19 cellular contexts compared by ENCODE assay signal in genomic region chr9:133487331-133487725, GRCh38. TPM values are rescaled to one million over a fixed set of nuclear protein-coding genes. Genes with fewer than 3 reads are reported as not detected.
DNase-seq lines count a peak whose midpoint lies in the region; ATAC-seq, FAIRE-seq and TF ChIP-seq lines count a peak whose summit lies in the region.
"Had no signal": no experiment of that assay in that cellular context is flagged by ENCODE, and none has a peak within 500 bp of the region (broad histone marks: within the 10 kb centered on the region; RNA-seq: fewer than 3 reads in every experiment).

No MANE protein-coding gene starts in this region.

- H3K4me2 ChIP-seq in endothelial cell of umbilical vein (ENCODE audit: insufficient read depth, low read length), result no peak overlapping the region
- H3K4me2 ChIP-seq: A549 had no signal

- H3K27ac ChIP-seq in endothelial cell of umbilical vein (ENCODE audit: insufficient read depth, low read depth, low read length) (no peak overlapping the region), right lobe of liver (no peak overlapping the region)
- H3K27ac ChIP-seq: A549 had no signal

- H3K9me3 Mint-ChIP-seq in CD14-positive monocyte, result peaks cover 0 to 3% (median 0%) of the 10 kb centered on the region in 7 donors
- H3K9me3 Mint-ChIP-seq in activated T-cell treated with anti-CD3 and anti-CD28 coated beads, Interleukin-2, amount 50 U/mL, for 4 hours, result no peaks in the 10 kb centered on the region
- H3K9me3 Mint-ChIP-seq: H9, IgD-negative memory B cell had no signal

- intact Hi-C loops in CD14-positive monocyte (cut with micrococcal nuclease), result loop anchor here (2.0 to 10.0 kb wide), 3 partner anchors 81 to 463 kb away; no protein-coding TSS in a partner anchor
- intact Hi-C loops in endothelial cell of umbilical vein (cut with micrococcal nuclease), result loop anchor here (2.0 kb wide), 2 partner anchors 91 to 249 kb away; no protein-coding TSS in a partner anchor
- intact Hi-C loops in right lobe of liver (cut with DNase I), result loop anchor here (5.0 to 10.0 kb wide), 4 partner anchors 85 to 303 kb away; partner anchors contain the start of genes MED22 (in 1 of the 2) and RPL7A (in 1 of the 2)
- intact Hi-C loops in posterior vena cava (cut with DNase I), result loop anchor here (5.0 kb wide), 2 partner anchors 80 to 300 kb away; no protein-coding TSS in a partner anchor

- H2AFZ ChIP-seq in endothelial cell of umbilical vein (ENCODE audit: low read depth, low read length), result peak overlapping the region; percentile 80

- H3K27me3 ChIP-seq in endothelial cell of umbilical vein (ENCODE audit: control insufficient read depth in 2 of 2, insufficient read depth in 2 of 2, low read length in 2 of 2) (no peaks in the 10 kb centered on the region), right lobe of liver (no peaks in the 10 kb centered on the region)
- H3K27me3 ChIP-seq: BE2C had no signal

- CTCF ChIA-PET in endothelial cell of umbilical vein (lab: Charles Lee), result interaction anchor here (0.7 to 7.3 kb wide), 11 partner anchors 9 to 509 kb away, joined by 3 to 142 read pairs (median 6); partner anchors contain the start of genes GFI1B, SLC2A6, SURF1 and SURF2

- H3K9me1 ChIP-seq in endothelial cell of umbilical vein (replicated peaks; ENCODE audit: control insufficient read depth, extremely low read depth, insufficient read depth, low read length), result no peaks in the 10 kb centered on the region

- FAIRE-seq in endothelial cell of umbilical vein (lab: Jason Lieb, UNC), result no peak
- FAIRE-seq: A549, GM12891 had no signal

- ATAC-seq in right lobe of liver (no peak), GM21515 (IDR thresholded peaks at IDR 0.05; ENCODE audit: unreplicated experiment) (no peak)
- ATAC-seq in activated T-cell treated with anti-CD3 and anti-CD28 coated beads, Interleukin-2, amount 50 U/mL, for 4 hours, result no peak

- no peak overlapping the region for H3K9ac ChIP-seq in endothelial cell of umbilical vein (replicated peaks; ENCODE audit: extremely low read depth, insufficient read depth, low read length)

- no peaks in the 10 kb centered on the region for H3K4me1 ChIP-seq in endothelial cell of umbilical vein (ENCODE audit: control insufficient read depth, extremely low read depth, insufficient read depth, low read length)
- no peaks in the 10 kb centered on the region for H3K4me1 ChIP-seq in right lobe of liver

- no peak overlapping the region for H3K4me3 Mint-ChIP-seq in CD14-positive monocyte
- H3K4me3 Mint-ChIP-seq in activated T-cell treated with anti-CD3 and anti-CD28 coated beads, Interleukin-2, amount 50 U/mL, for 4 hours, result no peak overlapping the region
- H3K4me3 Mint-ChIP-seq: CD4-positive, alpha-beta memory T cell; H9 had no signal

- POLR2A ChIA-PET in endothelial cell of umbilical vein (lab: Charles Lee), result no interaction called here

- H3K27me3 Mint-ChIP-seq in CD14-positive monocyte (ENCODE audit: low read depth in 3 of 3), result peaks cover 12 to 22% (median 18%) of the 10 kb centered on the region in 3 donors
- H3K27me3 Mint-ChIP-seq in activated T-cell treated with anti-CD3 and anti-CD28 coated beads, Interleukin-2, amount 50 U/mL, for 4 hours (ENCODE audit: low read depth), result peaks cover 9% of the 10 kb centered on the region

- H3K79me2 ChIP-seq in endothelial cell of umbilical vein (ENCODE audit: control insufficient read depth, insufficient read depth, low read length), result no peaks in the 10 kb centered on the region

- TF ChIP-seq POLR2A in endothelial cell of umbilical vein (IDR thresholded peaks at IDR 0.05; ENCODE audit: low read depth, low read length), result no peak
- TF ChIP-seq POLR2A in right lobe of liver (IDR thresholded peaks at IDR 0.05), result no peak

- peaks cover 5% of the 10 kb centered on the region for H3K4me1 Mint-ChIP-seq in CD14-positive monocyte
- peaks cover 6% of the 10 kb centered on the region for H3K4me1 Mint-ChIP-seq in activated T-cell treated with anti-CD3 and anti-CD28 coated beads, Interleukin-2, amount 50 U/mL, for 4 hours (ENCODE audit: low read depth)

- dilution Hi-C loops in endothelial cell of umbilical vein (cut with MboI; ENCODE audit: extremely low pct_ligation_motif_present, low sequenced_read_pairs), result no loop called here

- no peaks in the 10 kb centered on the region for H3K36me3 ChIP-seq in endothelial cell of umbilical vein (ENCODE audit: control insufficient read depth in 2 of 2, extremely low read depth in 1 of 2, insufficient read depth in 2 of 2, low read length in 2 of 2)
- H3K36me3 ChIP-seq in right lobe of liver, result no peaks in the 10 kb centered on the region
- H3K36me3 ChIP-seq: BE2C had no signal

- H3K9me3 ChIP-seq in endothelial cell of umbilical vein (replicated peaks; ENCODE audit: control insufficient read depth, insufficient read depth, low read length), result no peaks in the 10 kb centered on the region
- no peaks in the 10 kb centered on the region for H3K9me3 ChIP-seq in right lobe of liver
- H3K9me3 ChIP-seq: A549, BE2C had no signal

- H4K20me1 ChIP-seq in endothelial cell of umbilical vein (replicated peaks; ENCODE audit: control insufficient read depth, extremely low read depth, insufficient read depth, low read length), result no peaks in the 10 kb centered on the region

- TF ChIP-seq CTCF in CD14-positive monocyte (IDR thresholded peaks at IDR 0.05), result no peak
- no peak for TF ChIP-seq CTCF in endothelial cell of umbilical vein (IDR thresholded peaks at IDR 0.05; ENCODE audit: extremely low read depth in 1 of 2, insufficient read depth in 1 of 2, low read depth in 1 of 2, low read length in 2 of 2)
- no peak for TF ChIP-seq CTCF in right lobe of liver (IDR thresholded peaks at IDR 0.05)

- DNase-seq in CD14-positive monocyte (ENCODE audit: low spot score) (peak; percentile 14), endothelial cell of umbilical vein (ENCODE audit: low read depth, low spot score) (no peak), right lobe of liver (peak in 2 of 3 donors; percentile 13 to 39), posterior vena cava (ENCODE audit: low spot score) (peak; percentile 70), CD1c-positive myeloid dendritic cell (ENCODE audit: extremely low spot score) (no peak)
- no peak for DNase-seq in activated effector memory CD4-positive, alpha-beta T cell treated with anti-CD3 and anti-CD28 coated beads, Interleukin-2, amount 50 U/mL, for 16 hours
- no peak for DNase-seq in activated T-cell treated with anti-CD3 and anti-CD28 coated beads, Interleukin-2, amount 50 U/mL, for 4 hours
- DNase-seq: CD4-positive, alpha-beta memory T cell; DMS79; GOT3; H9 had no signal

- H3K36me3 Mint-ChIP-seq in CD14-positive monocyte, result no peaks in the 10 kb centered on the region
- H3K36me3 Mint-ChIP-seq in activated T-cell treated with anti-CD3 and anti-CD28 coated beads, Interleukin-2, amount 50 U/mL, for 4 hours (ENCODE audit: insufficient read depth), result no peaks in the 10 kb centered on the region
- H3K36me3 Mint-ChIP-seq: CD4-positive, alpha-beta memory T cell; IgD-negative memory B cell had no signal

- 50% methylated on average over 2 of the region's 8 CpGs for WGBS in right lobe of liver (ENCODE audit: insufficient coverage, low coverage, low lambda C conversion rate, missing lambda C conversion rate)

- H3K4me3 ChIP-seq in endothelial cell of umbilical vein (replicated peaks in 1 of 3; ENCODE audit: insufficient read depth in 1 of 3, low read depth in 1 of 3, low read length in 3 of 3) (no peak overlapping the region), right lobe of liver (no peak overlapping the region)
- H3K4me3 ChIP-seq: A549 had no signal

- BruUV-seq in endothelial cell of umbilical vein (replicated peaks; lab: Mats Ljungman, UMichigan), result no TSS peak

- no peak overlapping the region for H3K27ac Mint-ChIP-seq in CD14-positive monocyte
- H3K27ac Mint-ChIP-seq: CD4-positive, alpha-beta memory T cell; H9 had no signal

RNA-seq across cellular contexts. Expression of gene SLC2A6, which starts 8.4 kb away (rescaled TPM):
- polyA plus RNA-seq in CD14-positive monocyte (10 to 100 TPM; 43.2 to 60.4 TPM), endothelial cell of umbilical vein (39.6 and 56.1 TPM in 2 replicates)
- total RNA-seq in endothelial cell of umbilical vein (35.7 and 39.0 TPM in 2 replicates), right lobe of liver (1 to 10 TPM in 5 of 6 experiments, under 1 TPM in 1; 0.88 to 6.8 (median 2.8) TPM), posterior vena cava (1 to 10 TPM; 3.2 to 4.0 TPM)
- 22.2 and 35.3 TPM in 2 replicates for polyA plus RNA-seq in endothelial cell of umbilical vein (2011; cell fraction: cytosol; rRNA removed)
- polyA plus RNA-seq in endothelial cell of umbilical vein (2011; cell fraction: nucleus; rRNA removed), result 30.6 and 37.6 TPM in 2 replicates
- polyA plus RNA-seq in endothelial cell of umbilical vein (2012), result 28.1 and 30.1 TPM in 2 replicates
- 28.7 and 32.0 TPM in 2 replicates for polyA minus RNA-seq in endothelial cell of umbilical vein
- 19.4 TPM for polyA minus RNA-seq in endothelial cell of umbilical vein (2011; cell fraction: cytosol; rRNA and poly(A)+ RNA removed)
- polyA minus RNA-seq in endothelial cell of umbilical vein (2011; cell fraction: nucleus; rRNA and poly(A)+ RNA removed), result 23.5 and 30.4 TPM in 2 replicates
- 1 to 10 TPM; 4.9 to 5.3 (median 5.2) TPM for total RNA-seq in activated T-cell treated with anti-CD3 and anti-CD28 coated beads, Interleukin-2, amount 50 U/mL, for 4 hours

RNA-seq across cellular contexts. Expression of gene CACFD1, which starts 27.6 kb away (rescaled TPM):
- 1 to 10 TPM; 5.0 to 5.1 TPM for polyA plus RNA-seq in CD14-positive monocyte
- total RNA-seq in endothelial cell of umbilical vein, result 9.7 and 9.8 TPM in 2 replicates
- polyA plus RNA-seq in endothelial cell of umbilical vein, result 11.5 and 14.0 TPM in 2 replicates
- 8.3 and 10.5 TPM in 2 replicates for polyA plus RNA-seq in endothelial cell of umbilical vein (2011; cell fraction: cytosol; rRNA removed)
- polyA plus RNA-seq in endothelial cell of umbilical vein (2011; cell fraction: nucleus; rRNA removed), result 12.6 and 12.9 TPM in 2 replicates
- polyA plus RNA-seq in endothelial cell of umbilical vein (2012), result 4.2 and 7.4 TPM in 2 replicates
- 15.5 and 23.6 TPM in 2 replicates for polyA minus RNA-seq in endothelial cell of umbilical vein
- 4.8 TPM for polyA minus RNA-seq in endothelial cell of umbilical vein (2011; cell fraction: cytosol; rRNA and poly(A)+ RNA removed)
- polyA minus RNA-seq in endothelial cell of umbilical vein (2011; cell fraction: nucleus; rRNA and poly(A)+ RNA removed), result 12.0 and 13.8 TPM in 2 replicates
- total RNA-seq in right lobe of liver, result 10 to 100 TPM; 23.5 to 39.8 (median 32.9) TPM
- total RNA-seq in posterior vena cava, result 10 to 100 TPM; 11.7 to 13.4 TPM
- 1 to 10 TPM in 1 of 3 donors, under 1 TPM in 2; 0.73 to 1.1 (median 0.86) TPM for total RNA-seq in activated T-cell treated with anti-CD3 and anti-CD28 coated beads, Interleukin-2, amount 50 U/mL, for 4 hours

RNA-seq across cellular contexts. Expression of gene MYMK, which starts 37.4 kb away (rescaled TPM):
- polyA plus RNA-seq in CD14-positive monocyte (not detected), endothelial cell of umbilical vein (not detected in 2 replicates)
- total RNA-seq in endothelial cell of umbilical vein (not detected in 2 replicates), right lobe of liver (not detected), posterior vena cava (not detected)
- polyA plus RNA-seq in endothelial cell of umbilical vein (2011; cell fraction: cytosol; rRNA removed), result not detected in 2 replicates
- not detected in 2 replicates for polyA plus RNA-seq in endothelial cell of umbilical vein (2011; cell fraction: nucleus; rRNA removed)
- not detected in 2 replicates for polyA plus RNA-seq in endothelial cell of umbilical vein (2012)
- polyA minus RNA-seq in endothelial cell of umbilical vein, result not detected in 2 replicates
- polyA minus RNA-seq in endothelial cell of umbilical vein (2011; cell fraction: cytosol; rRNA and poly(A)+ RNA removed), result not detected
- polyA minus RNA-seq in endothelial cell of umbilical vein (2011; cell fraction: nucleus; rRNA and poly(A)+ RNA removed), result not detected in 2 replicates
- not detected for total RNA-seq in activated T-cell treated with anti-CD3 and anti-CD28 coated beads, Interleukin-2, amount 50 U/mL, for 4 hours
- total RNA-seq: CD4-positive, alpha-beta memory T cell; H9; HT-29 had no signal
- polyA plus RNA-seq: A549; AG04450; CD4-positive, alpha-beta memory T cell; IgD-negative memory B cell had no signal

RNA-seq across cellular contexts. Expression of gene ADAMTSL2, which starts 47.2 kb away (rescaled TPM):
- polyA plus RNA-seq in CD14-positive monocyte (not detected), endothelial cell of umbilical vein (not detected in 2 replicates)
- total RNA-seq in endothelial cell of umbilical vein (not detected in 2 replicates), right lobe of liver (10 to 100 TPM in 3 of 6 experiments, 1 to 10 TPM in 3; 9.2 to 24.8 (median 12.7) TPM), posterior vena cava (10 to 100 TPM in 1 of 2 donors, 1 to 10 TPM in 1; 5.5 to 11.3 TPM)
- not detected in 2 replicates for polyA plus RNA-seq in endothelial cell of umbilical vein (2011; cell fraction: cytosol; rRNA removed)
- polyA plus RNA-seq in endothelial cell of umbilical vein (2011; cell fraction: nucleus; rRNA removed), result not detected in 2 replicates
- polyA plus RNA-seq in endothelial cell of umbilical vein (2012), result not detected in 2 replicates
- polyA minus RNA-seq in endothelial cell of umbilical vein, result not detected in 2 replicates
- polyA minus RNA-seq in endothelial cell of umbilical vein (2011; cell fraction: cytosol; rRNA and poly(A)+ RNA removed), result not detected
- not detected in 2 replicates for polyA minus RNA-seq in endothelial cell of umbilical vein (2011; cell fraction: nucleus; rRNA and poly(A)+ RNA removed)
- under 1 TPM in 2 of 3 donors, not detected in 1; 0.08 to 0.14 TPM for total RNA-seq in activated T-cell treated with anti-CD3 and anti-CD28 coated beads, Interleukin-2, amount 50 U/mL, for 4 hours
- total RNA-seq: G401 had no signal
- polyA plus RNA-seq: A549, AG04450, IgD-negative memory B cell had no signal

Comparison
In these comparisons a context has a peak if more than half of its experiments do, and no peak if none do; other contexts are left out.
1. DNase-seq: peak in CD14-positive monocyte (single experiment), right lobe of liver (2 of 3) and posterior vena cava (single experiment); none in endothelial cell of umbilical vein (single experiment), CD1c-positive myeloid dendritic cell (single experiment), activated effector memory CD4-positive, alpha-beta T cell treated with anti-CD3 and anti-CD28 coated beads, Interleukin-2, amount 50 U/mL, for 16 hours (single experiment) and activated T-cell treated with anti-CD3 and anti-CD28 coated beads, Interleukin-2, amount 50 U/mL, for 4 hours (single experiment).